Comparison of ENCODE assay signal across 8 cellular contexts in genomic region chr2:47016172-47016913, GRCh38.
A peak's percentile ranks its signal among the peaks of the same experiment; 100 is the strongest.
DNase-seq lines count a peak whose midpoint lies in the region; ATAC-seq and FAIRE-seq lines count a peak whose summit lies in the region.

No MANE protein-coding gene starts in this region.

- H4K20me1 ChIP-seq in Karpas-422 (ENCODE audit: insufficient read depth, low read depth, low read length): 0 out of 2 replicates have a peak, but pooled peaks cover 15% of the 10 kb centered on the region

- no peak overlapping the region for H3K9ac ChIP-seq in Karpas-422 (ENCODE audit: low read length)

- no peaks in the 10 kb centered on the region for H3K9me2 ChIP-seq in Karpas-422 (replicated peaks; ENCODE audit: insufficient read depth, low read length)

- no peak overlapping the region for H3K4me2 ChIP-seq in Karpas-422 (ENCODE audit: low read depth, low read length, poor library complexity, severe bottlenecking)

- H3K4me1 ChIP-seq in Karpas-422 (ENCODE audit: low read length): no peaks in the 10 kb centered on the region

- no peak overlapping the region for H2AFZ ChIP-seq in Karpas-422 (ENCODE audit: low read length)

- peaks cover 12% of the 10 kb centered on the region; the same call in 1 of the 2 replicates for H3K79me2 ChIP-seq in Karpas-422 (ENCODE audit: low read length)

- H3K27me3 ChIP-seq in Karpas-422 (ENCODE audit: low read length): no peaks in the 10 kb centered on the region

- no peak for ATAC-seq in central memory CD8-positive, alpha-beta T cell (replicated peaks; ENCODE audit: extremely low read depth, poor library complexity, severe bottlenecking)
- ATAC-seq in memory B cell (ENCODE audit: low read depth): no peak
- no peak for ATAC-seq in HG02840 (IDR thresholded peaks at IDR 0.05; ENCODE audit: low FRiP score, unreplicated experiment)
- no peak for ATAC-seq in GM19035 (IDR thresholded peaks at IDR 0.05; ENCODE audit: unreplicated experiment)

- no peak overlapping the region for H3K27ac ChIP-seq in Karpas-422 (ENCODE audit: low read length)

- no peaks in the 10 kb centered on the region for H3K27me3 Mint-ChIP-seq in central memory CD8-positive, alpha-beta T cell
- H3K27me3 Mint-ChIP-seq in memory B cell: no peaks in the 10 kb centered on the region

- H3K9me3 ChIP-seq in Karpas-422 (ENCODE audit: low read length): no peaks in the 10 kb centered on the region

- H3K4me1 Mint-ChIP-seq in central memory CD8-positive, alpha-beta T cell: peaks cover 13% of the 10 kb centered on the region
- H3K4me1 Mint-ChIP-seq in memory B cell: peaks cover 4% of the 10 kb centered on the region

- H3K9me3 Mint-ChIP-seq in central memory CD8-positive, alpha-beta T cell: no peaks in the 10 kb centered on the region
- H3K9me3 Mint-ChIP-seq in memory B cell: no peaks in the 10 kb centered on the region

- H3K4me3 Mint-ChIP-seq in central memory CD8-positive, alpha-beta T cell: no peak overlapping the region
- no peak overlapping the region for H3K4me3 Mint-ChIP-seq in memory B cell

- no peak overlapping the region for H3K4me3 ChIP-seq in Karpas-422 (ENCODE audit: low read length)

- FAIRE-seq in G401.6 (lab: Jason Lieb, UNC): peak; percentile 67

- H3K36me3 ChIP-seq in Karpas-422 (ENCODE audit: insufficient read depth, low read length): peaks cover 47% of the 10 kb centered on the region

- H3K36me3 Mint-ChIP-seq in central memory CD8-positive, alpha-beta T cell (ENCODE audit: insufficient read depth): peaks cover 19% of the 10 kb centered on the region
- H3K36me3 Mint-ChIP-seq in memory B cell: peaks cover 30% of the 10 kb centered on the region

- peak overlapping the region; percentile 61 for H3K27ac Mint-ChIP-seq in central memory CD8-positive, alpha-beta T cell (ENCODE audit: low read depth)
- H3K27ac Mint-ChIP-seq in memory B cell: peak overlapping the region; percentile 85

- peak; percentile 83 for DNase-seq in NCI-H226
- no peak for DNase-seq in central memory CD8-positive, alpha-beta T cell (ENCODE audit: low spot score in 2 of 2)
- no peak for DNase-seq in memory B cell (ENCODE audit: low spot score in 2 of 2)
- no peak for DNase-seq in stimulated activated CD4-positive, alpha-beta T cell treated with anti-CD3 and anti-CD28 coated beads, Interleukin-4, amount 100 ng/mL, for 1 hour
- DNase-seq in Karpas-422: no peak
